In genomic region chr22:48745842-48746788, GRCh38 we compare ENCODE assay signal across 1 cellular context.
TF ChIP-seq lines count a peak whose summit lies in the region.

No MANE protein-coding gene starts in this region.

TF ChIP-seq in H1, 55 proteins besides CTCF, POLR2A, EP300 and RAD21 (continued from another document):
- TF ChIP-seq USF2 (IDR thresholded peaks at IDR 0.05; ENCODE audit: low read length) (no peak), GTF2F1 (IDR thresholded peaks at IDR 0.05; ENCODE audit: borderline replicate concordance, low read depth, low read length) (no peak), ZNF274 (IDR thresholded peaks at IDR 0.05; ENCODE audit: borderline replicate concordance, extremely low read depth, low read length) (no peak), HDAC6 (IDR thresholded peaks at IDR 0.05; ENCODE audit: low read depth, low read length) (no peak), CBX8 (IDR thresholded peaks at IDR 0.05; ENCODE audit: borderline replicate concordance, low read depth, low read length) (no peak), KDM4A (IDR thresholded peaks at IDR 0.05; ENCODE audit: low read depth, low read length, severe bottlenecking) (no peak), KDM5A (IDR thresholded peaks at IDR 0.05; ENCODE audit: low read length) (no peak), ASH2L (IDR thresholded peaks at IDR 0.05; ENCODE audit: low read length) (no peak), CHD7 (IDR thresholded peaks at IDR 0.05; ENCODE audit: insufficient replicate concordance, low read length) (no peak)
TF ChIP-seq in H1: peak in this region for 0.
